ENCODE assay signal across 1 cellular context in genomic region chr10:35933491-35933890, GRCh38.
TF ChIP-seq lines count a peak whose summit lies in the region.

No MANE protein-coding gene starts in this region.

TF ChIP-seq in HepG2, 621 proteins besides CTCF, POLR2A, EP300 and RAD21 (continued from another document):
- no peak for TF ChIP-seq CEBPZ (IDR thresholded peaks at IDR 0.05; ENCODE audit: low read length)
